In genomic region chr4:151841107-151841506, GRCh38 we compare ENCODE assay signal across 1 cellular context.
TF ChIP-seq lines count a peak whose summit lies in the region.

No MANE protein-coding gene starts in this region.

TF ChIP-seq in GM23338, 12 proteins besides CTCF, POLR2A, EP300 and RAD21 (continued from another document):
- no peak for TF ChIP-seq EZH2 (IDR thresholded peaks at IDR 0.05; ENCODE audit: low read depth, unreplicated experiment)
- TF ChIP-seq REST (IDR thresholded peaks at IDR 0.05; ENCODE audit: unreplicated experiment), result no peak
- no peak for TF ChIP-seq STAT1 (IDR thresholded peaks at IDR 0.05; ENCODE audit: unreplicated experiment)
- TF ChIP-seq ZNF331 (CRISPR knock-in tag; IDR thresholded peaks at IDR 0.05; ENCODE audit: low read depth), result no peak
TF ChIP-seq in GM23338: peak in this region for 0.
